In genomic region chr6:165574770-165575549, GRCh38 we compare ENCODE assay signal across 12 cellular contexts.
DNase-seq lines count a peak whose midpoint lies in the region; ATAC-seq and TF ChIP-seq lines count a peak whose summit lies in the region.
"Had no signal": no experiment of that assay in that cellular context is flagged by ENCODE, and none has a peak within 500 bp of the region (broad histone marks: within the 10 kb centered on the region; RNA-seq: fewer than 3 reads in every experiment).

No MANE protein-coding gene starts in this region.

- H3K4me2 ChIP-seq in osteoblast (ENCODE audit: insufficient read depth, low read length) = no peak overlapping the region

- TF ChIP-seq CTCF in choroid plexus epithelial cell (conservative IDR thresholded peaks at IDR 0.05; ENCODE audit: low read depth, low read length) (no peak), osteoblast (IDR thresholded peaks at IDR 0.05; ENCODE audit: extremely low read depth, low read depth, low read length) (no peak), spleen (IDR thresholded peaks at IDR 0.05 in 8 of 11, conservative IDR thresholded peaks at IDR 0.05 in 3 of 11) (no peak), upper lobe of left lung (IDR thresholded peaks at IDR 0.05) (no peak)

- peaks cover 15% of the 10 kb centered on the region for H3K4me1 ChIP-seq in osteoblast (ENCODE audit: insufficient read depth, low read length)
- peaks cover 0 to 14% (median 5%) of the 10 kb centered on the region in 6 donors for H3K4me1 ChIP-seq in spleen
- H3K4me1 ChIP-seq in upper lobe of left lung = no peaks in the 10 kb centered on the region

- peak overlapping the region; percentile 43 for H3K27ac ChIP-seq in osteoblast (ENCODE audit: low read depth, low read length)
- H3K27ac ChIP-seq in spleen = peak overlapping the region in 3 of 8 donors; percentile 27 to 65 (median 45)
- no peak overlapping the region for H3K27ac ChIP-seq in upper lobe of left lung

- TF ChIP-seq EP300 in upper lobe of left lung (IDR thresholded peaks at IDR 0.05) = no peak

- H2AFZ ChIP-seq in osteoblast (ENCODE audit: low read length) = no peak overlapping the region

- H3K79me2 ChIP-seq in osteoblast (ENCODE audit: insufficient read depth, low read length) = no peaks in the 10 kb centered on the region

- H4K20me1 ChIP-seq in osteoblast (ENCODE audit: insufficient read depth, low read length) = no peaks in the 10 kb centered on the region

- no peaks in the 10 kb centered on the region for H3K36me3 ChIP-seq in osteoblast (ENCODE audit: insufficient read depth, low read length)
- H3K36me3 ChIP-seq in MG63 = no peaks in the 10 kb centered on the region
- H3K36me3 ChIP-seq in spleen = no peaks in the 10 kb centered on the region
- no peaks in the 10 kb centered on the region for H3K36me3 ChIP-seq in upper lobe of left lung

- H3K9me3 ChIP-seq in osteoblast (ENCODE audit: low read depth, low read length) = no peaks in the 10 kb centered on the region
- H3K9me3 ChIP-seq in MG63 = no peaks in the 10 kb centered on the region
- peaks cover 0 to 11% (median 0%) of the 10 kb centered on the region in 8 donors for H3K9me3 ChIP-seq in spleen
- H3K9me3 ChIP-seq in upper lobe of left lung = no peaks in the 10 kb centered on the region

- 66 to 85% (median 76%) methylated on average over 4 of the region's 4 CpGs for WGBS in spleen, 5 donors
- WGBS in upper lobe of left lung, 2 donors = 80 to 88% methylated on average over 4 of the region's 4 CpGs

- H3K27me3 ChIP-seq in osteoblast (ENCODE audit: insufficient read depth, low read length) (no peaks in the 10 kb centered on the region), MG63 (no peaks in the 10 kb centered on the region), spleen (replicated peaks in 1 of 7) (no peaks in the 10 kb centered on the region), upper lobe of left lung (no peaks in the 10 kb centered on the region)

- TF ChIP-seq POLR2A in spleen (IDR thresholded peaks at IDR 0.05) (no peak), upper lobe of left lung (IDR thresholded peaks at IDR 0.05) (no peak)

- no peak overlapping the region for H3K4me3 ChIP-seq in choroid plexus epithelial cell (ENCODE audit: low read depth, low read length)
- H3K4me3 ChIP-seq in osteoblast (ENCODE audit: insufficient read depth, low read length) = no peak overlapping the region
- no peak overlapping the region for H3K4me3 ChIP-seq in MG63
- no peak overlapping the region for H3K4me3 ChIP-seq in spleen
- H3K4me3 ChIP-seq in upper lobe of left lung = no peak overlapping the region

- peak; percentile 75 for DNase-seq in choroid plexus epithelial cell (ENCODE audit: low read depth)
- no peak for DNase-seq in osteoblast (ENCODE audit: insufficient read length, low spot score, missing footprints)
- no peak for DNase-seq in MG63
- no peak for DNase-seq in spleen
- no peak for DNase-seq in amniotic stem cell (lab: John Stamatoyannopoulos, UW)
- DNase-seq in upper lobe of left lung = no peak
- DNase-seq: activated naive CD8-positive, alpha-beta T cell treated with anti-CD3 and anti-CD28 coated beads, Interleukin-2, amount 50 U/mL, for 24 hours; naive thymus-derived CD8-positive, alpha-beta T cell; NCI-H1694; T-helper 9 cell had no signal

- ATAC-seq in GM19463 (IDR thresholded peaks at IDR 0.05; ENCODE audit: unreplicated experiment) = peak; percentile 55
- peak; percentile 35 for ATAC-seq in HG03432 (IDR thresholded peaks at IDR 0.05; ENCODE audit: unreplicated experiment)
- ATAC-seq in upper lobe of left lung (ENCODE audit: low FRiP score in 2 of 2) = no peak
- ATAC-seq: activated naive CD8-positive, alpha-beta T cell treated with anti-CD3 and anti-CD28 coated beads, Interleukin-2, amount 50 U/mL, for 24 hours; naive thymus-derived CD8-positive, alpha-beta T cell had no signal

- intact Hi-C loops in spleen (cut with DNase I; ENCODE audit: low total_unique reads) = no loop called here

Comparison
In these comparisons a context has a peak if more than half of its experiments do, and no peak if none do; other contexts are left out.
1. ATAC-seq: peak in GM19463 (single experiment) and HG03432 (single experiment); none in upper lobe of left lung (0 of 2).